Comparison of ENCODE assay signal across 27 cellular contexts in the genomic region with DNA sequence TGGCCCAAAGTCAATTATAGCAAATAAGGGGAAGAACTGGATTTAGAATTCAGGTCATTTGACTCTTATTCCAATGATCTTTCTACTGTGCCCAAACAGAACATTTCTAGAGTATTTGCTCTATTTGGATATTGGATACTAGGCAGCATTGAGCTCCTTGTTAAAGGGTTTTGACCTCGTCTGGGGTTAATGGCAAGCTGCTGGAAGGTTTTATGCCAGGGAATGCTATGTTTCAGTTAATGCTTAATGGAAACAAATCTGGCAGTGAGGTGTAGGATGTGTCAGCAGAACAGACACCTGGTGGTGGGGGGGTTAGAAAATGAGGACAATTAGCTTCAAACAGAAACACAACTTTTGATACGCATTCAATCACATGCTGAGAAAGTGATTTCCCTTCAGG. TPM values are rescaled to one million over a fixed set of nuclear protein-coding genes. Genes with fewer than 3 reads are reported as not detected.
DNase-seq lines count a peak whose midpoint lies in the region; ATAC-seq, FAIRE-seq and TF ChIP-seq lines count a peak whose summit lies in the region.
"Had no signal": no experiment of that assay in that cellular context is flagged by ENCODE, and none has a peak within 500 bp of the region (broad histone marks: within the 10 kb centered on the region; RNA-seq: fewer than 3 reads in every experiment).

No MANE protein-coding gene starts in this region.

- no peak overlapping the region for H3K4me3 ChIP-seq in GM23338
- H3K4me3 ChIP-seq in parathyroid adenoma (ENCODE audit: low read depth, low read length): peak overlapping the region; percentile 9
- H3K4me3 ChIP-seq in mucosa of descending colon: no peak overlapping the region
- H3K4me3 ChIP-seq: A549; BLaER1 treated with 17β-estradiol and CSF1 and Interleukin-3, amounts not matched to agents 10 nM and 100 nM had no signal

- H3F3A ChIP-seq in GM23338 (replicated peaks; ENCODE audit: low read depth): no peaks in the 10 kb centered on the region

- peak overlapping the region; percentile 17; the same call in 1 of the 2 replicates for H3K27ac Mint-ChIP-seq in GM23338
- H3K27ac Mint-ChIP-seq: CD14-positive monocyte; CD4-positive, alpha-beta T cell; CD8-positive, alpha-beta memory T cell had no signal

- no peaks in the 10 kb centered on the region for H3K36me3 Mint-ChIP-seq in GM23338 (ENCODE audit: low read depth)
- H3K36me3 Mint-ChIP-seq: CD14-positive monocyte; CD8-positive, alpha-beta memory T cell had no signal

- no peaks in the 10 kb centered on the region for H3K4me1 ChIP-seq in GM23338 (ENCODE audit: insufficient read depth)
- peaks cover 10% of the 10 kb centered on the region for H3K4me1 ChIP-seq in parathyroid adenoma
- no peaks in the 10 kb centered on the region for H3K4me1 ChIP-seq in mucosa of descending colon (ENCODE audit: low read depth)
- H3K4me1 ChIP-seq: A549; BLaER1 treated with 17β-estradiol and CSF1 and Interleukin-3, amounts not matched to agents 10 nM and 100 nM had no signal

- 0 out of 2 replicates have a peak, but pooled peaks cover 7% of the 10 kb centered on the region for H3K9me2 ChIP-seq in GM23338 (ENCODE audit: insufficient read depth)

- no peak overlapping the region for H3K4me3 Mint-ChIP-seq in GM23338
- H3K4me3 Mint-ChIP-seq: CD14-positive monocyte; CD4-positive, alpha-beta T cell; CD8-positive, alpha-beta memory T cell had no signal

- ATAC-seq in GM23338 (no peak), GM21717 (IDR thresholded peaks at IDR 0.05; ENCODE audit: unreplicated experiment) (no peak), mucosa of descending colon (no peak)
- ATAC-seq: A549 had no signal

- H3K27ac ChIP-seq in GM23338 (ENCODE audit: low read depth) (no peak overlapping the region), parathyroid adenoma (no peak overlapping the region)
- H3K27ac ChIP-seq: A549; BLaER1 treated with 17β-estradiol and CSF1 and Interleukin-3, amounts not matched to agents 10 nM and 100 nM had no signal

- H3K9me3 Mint-ChIP-seq in GM23338: no peaks in the 10 kb centered on the region
- H3K9me3 Mint-ChIP-seq: CD4-positive, alpha-beta T cell had no signal

- TF ChIP-seq CTCF in GM23338 (conservative IDR thresholded peaks at IDR 0.05; ENCODE audit: low read depth in 2 of 2) (no peak), parathyroid adenoma (IDR thresholded peaks at IDR 0.05) (no peak), D721Med (IDR thresholded peaks at IDR 0.05; ENCODE audit: insufficient read depth, missing control alignments) (no peak), mucosa of descending colon (IDR thresholded peaks at IDR 0.05) (no peak)

- FAIRE-seq in RCC 7860 (lab: Jason Lieb, UNC) (peak; percentile 84), D721Med (lab: Jason Lieb, UNC) (no peak)
- FAIRE-seq: A549, GM12891, GM18507 had no signal

- H3K4me2 ChIP-seq in GM23338: no peak overlapping the region
- peak overlapping the region; percentile 52 for H3K4me2 ChIP-seq in parathyroid adenoma (ENCODE audit: low read length)
- H3K4me2 ChIP-seq: A549; BLaER1 treated with 17β-estradiol and CSF1 and Interleukin-3, amounts not matched to agents 10 nM and 100 nM had no signal

- H3K27me3 ChIP-seq in GM23338 (ENCODE audit: insufficient read depth): no peaks in the 10 kb centered on the region
- no peaks in the 10 kb centered on the region for H3K27me3 ChIP-seq in parathyroid adenoma (ENCODE audit: control insufficient read depth, insufficient read depth, low read length)
- H3K27me3 ChIP-seq: BLaER1 treated with 17β-estradiol and CSF1 and Interleukin-3, amounts not matched to agents 10 nM and 100 nM had no signal

- intact Hi-C loops in mucosa of descending colon (cut with DNase I, micrococcal nuclease): no loop called here

- no peak for DNase-seq in GM23338 (ENCODE audit: low spot score)
- DNase-seq in RCC 7860 (ENCODE audit: low spot score): no peak
- DNase-seq in glomerular visceral epithelial cell (ENCODE audit: extremely low spot score): peak; percentile 22
- DNase-seq in D721Med (ENCODE audit: insufficient read length, low spot score): no peak
- DNase-seq in mucosa of descending colon: no peak
- no peak for DNase-seq in SW 1271 (lab: John Stamatoyannopoulos, UW)
- DNase-seq: 8988T; ACHN; AML-193; BE2C; CD4-positive, alpha-beta T cell; CD8-positive, alpha-beta memory T cell; DMS53; DMS79 treated with DMSO at 0.1 percent for 48 hours; GF-D8; GOT3; H7; HCEC 1CT had no signal

- H3K36me3 ChIP-seq in GM23338 (ENCODE audit: insufficient read depth): no peaks in the 10 kb centered on the region; the same call in 1 of the 2 replicates
- no peaks in the 10 kb centered on the region for H3K36me3 ChIP-seq in parathyroid adenoma (ENCODE audit: control insufficient read depth, insufficient read depth, low read length)
- H3K36me3 ChIP-seq in mucosa of descending colon (ENCODE audit: low read depth): no peaks in the 10 kb centered on the region
- H3K36me3 ChIP-seq: BE2C; BLaER1 treated with 17β-estradiol and CSF1 and Interleukin-3, amounts not matched to agents 10 nM and 100 nM had no signal

- H2AFZ ChIP-seq in GM23338 (peak overlapping the region; percentile 38; the same call in 1 of the 2 replicates), parathyroid adenoma (peak overlapping the region; percentile 39)

- H3K9me3 ChIP-seq in parathyroid adenoma (ENCODE audit: control insufficient read depth, low read length) (no peaks in the 10 kb centered on the region), mucosa of descending colon (no peaks in the 10 kb centered on the region)
- H3K9me3 ChIP-seq: A549, BE2C had no signal

- H3K9ac ChIP-seq in parathyroid adenoma: no peak overlapping the region
- H3K9ac ChIP-seq: BLaER1 treated with 17β-estradiol and CSF1 and Interleukin-3, amounts not matched to agents 10 nM and 100 nM had no signal

- peaks cover 2% of the 10 kb centered on the region for H3K27me3 Mint-ChIP-seq in GM23338 (ENCODE audit: insufficient read depth, low read depth, poor library complexity)

- no peaks in the 10 kb centered on the region for H3K4me1 Mint-ChIP-seq in GM23338
- H3K4me1 Mint-ChIP-seq: CD14-positive monocyte; CD8-positive, alpha-beta memory T cell had no signal

- H3K79me2 ChIP-seq in GM23338 (replicated peaks; ENCODE audit: insufficient read depth): no peaks in the 10 kb centered on the region
- no peaks in the 10 kb centered on the region for H3K79me2 ChIP-seq in parathyroid adenoma

- no peaks in the 10 kb centered on the region for H4K20me1 ChIP-seq in GM23338 (replicated peaks; ENCODE audit: insufficient read depth)
- H4K20me1 ChIP-seq: BLaER1 treated with 17β-estradiol and CSF1 and Interleukin-3, amounts not matched to agents 10 nM and 100 nM had no signal

TF ChIP-seq in GM23338, 12 proteins besides CTCF, POLR2A, EP300 and RAD21 (continues in another document):
- TF ChIP-seq NANOG (IDR thresholded peaks at IDR 0.05; ENCODE audit: borderline replicate concordance): no peak
- TF ChIP-seq JUNB (IDR thresholded peaks at IDR 0.05; ENCODE audit: unreplicated experiment): no peak
- TF ChIP-seq STAT1 (IDR thresholded peaks at IDR 0.05; ENCODE audit: unreplicated experiment): no peak
- no peak for TF ChIP-seq EZH2phosphoT487 (IDR thresholded peaks at IDR 0.05; ENCODE audit: unreplicated experiment)
- TF ChIP-seq, protein P1, sequence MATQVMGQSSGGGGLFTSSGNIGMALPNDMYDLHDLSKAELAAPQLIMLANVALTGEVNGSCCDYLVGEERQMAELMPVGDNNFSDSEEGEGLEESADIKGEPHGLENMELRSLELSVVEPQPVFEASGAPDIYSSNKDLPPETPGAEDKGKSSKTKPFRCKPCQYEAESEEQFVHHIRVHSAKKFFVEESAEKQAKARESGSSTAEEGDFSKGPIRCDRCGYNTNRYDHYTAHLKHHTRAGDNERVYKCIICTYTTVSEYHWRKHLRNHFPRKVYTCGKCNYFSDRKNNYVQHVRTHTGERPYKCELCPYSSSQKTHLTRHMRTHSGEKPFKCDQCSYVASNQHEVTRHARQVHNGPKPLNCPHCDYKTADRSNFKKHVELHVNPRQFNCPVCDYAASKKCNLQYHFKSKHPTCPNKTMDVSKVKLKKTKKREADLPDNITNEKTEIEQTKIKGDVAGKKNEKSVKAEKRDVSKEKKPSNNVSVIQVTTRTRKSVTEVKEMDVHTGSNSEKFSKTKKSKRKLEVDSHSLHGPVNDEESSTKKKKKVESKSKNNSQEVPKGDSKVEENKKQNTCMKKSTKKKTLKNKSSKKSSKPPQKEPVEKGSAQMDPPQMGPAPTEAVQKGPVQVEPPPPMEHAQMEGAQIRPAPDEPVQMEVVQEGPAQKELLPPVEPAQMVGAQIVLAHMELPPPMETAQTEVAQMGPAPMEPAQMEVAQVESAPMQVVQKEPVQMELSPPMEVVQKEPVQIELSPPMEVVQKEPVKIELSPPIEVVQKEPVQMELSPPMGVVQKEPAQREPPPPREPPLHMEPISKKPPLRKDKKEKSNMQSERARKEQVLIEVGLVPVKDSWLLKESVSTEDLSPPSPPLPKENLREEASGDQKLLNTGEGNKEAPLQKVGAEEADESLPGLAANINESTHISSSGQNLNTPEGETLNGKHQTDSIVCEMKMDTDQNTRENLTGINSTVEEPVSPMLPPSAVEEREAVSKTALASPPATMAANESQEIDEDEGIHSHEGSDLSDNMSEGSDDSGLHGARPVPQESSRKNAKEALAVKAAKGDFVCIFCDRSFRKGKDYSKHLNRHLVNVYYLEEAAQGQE (IDR thresholded peaks at IDR 0.05; ENCODE audit: unreplicated experiment): no peak
- TF ChIP-seq POLR2AphosphoS5 (IDR thresholded peaks at IDR 0.05; ENCODE audit: low read depth): no peak
- no peak for TF ChIP-seq ETS1 (IDR thresholded peaks at IDR 0.05)
- TF ChIP-seq EZH2 (IDR thresholded peaks at IDR 0.05; ENCODE audit: low read depth, unreplicated experiment): no peak

RNA-seq across cellular contexts. Expression of gene AGXT2, which starts 51.5 kb away (rescaled TPM):
- total RNA-seq in GM23338 (2014; rRNA removed; shearing (Covaris generic)): not detected in 2 replicates
- polyA plus RNA-seq in GM23338 (2016; fragmentation: Nextera tagmentation; extraction: Ambion mirVana): not detected in 2 replicates
- not detected for total RNA-seq in mucosa of descending colon
- total RNA-seq: CD4-positive, alpha-beta T cell; CD8-positive, alpha-beta memory T cell; Daoy; G401; H7 had no signal
- polyA plus RNA-seq: A549; CD14-positive monocyte; CD8-positive, alpha-beta memory T cell had no signal
